7 cellular contexts compared by ENCODE assay signal in the genomic region with DNA sequence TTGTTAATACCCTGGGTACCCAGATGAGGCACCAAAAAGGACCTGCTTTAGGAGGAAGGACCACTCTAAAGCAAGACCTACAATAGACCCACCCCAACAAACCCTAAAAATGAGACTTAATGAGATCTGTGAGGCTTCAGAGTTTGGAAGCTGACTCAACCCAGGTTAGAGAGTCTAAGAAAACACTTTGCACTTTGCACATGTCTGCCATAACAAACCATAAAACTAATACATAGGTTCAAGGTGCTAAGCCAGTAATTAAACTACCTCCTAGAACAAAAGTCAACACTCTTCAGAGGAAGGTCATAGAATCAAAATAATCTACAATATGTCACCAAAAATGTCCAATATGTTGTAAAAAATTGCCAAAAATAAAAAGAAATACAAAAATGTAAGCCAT.
"Had no signal": no experiment of that assay in that cellular context is flagged by ENCODE, and none has a peak within 500 bp of the region (broad histone marks: within the 10 kb centered on the region; RNA-seq: fewer than 3 reads in every experiment).

No MANE protein-coding gene starts in this region.

- DNase-seq: GDM1, GF-D8 had no signal

- FAIRE-seq: GM12878, GM12891, GM12892, GM18507, GM19239 had no signal

- H3K4me3 ChIP-seq: GM12878 had no signal

- ATAC-seq: GM12878 had no signal
